In genomic region chr3:54771050-54771449, GRCh38 we compare ENCODE assay signal across 23 cellular contexts.
"Had no signal": no experiment of that assay in that cellular context is flagged by ENCODE, and none has a peak within 500 bp of the region (broad histone marks: within the 10 kb centered on the region; RNA-seq: fewer than 3 reads in every experiment).

No MANE protein-coding gene starts in this region.

- H3K4me3 Mint-ChIP-seq: activated CD8-positive, alpha-beta T cell treated with anti-CD3 and anti-CD28 coated beads for 36 hours; activated naive CD4-positive, alpha-beta T cell treated with anti-CD3 and anti-CD28 coated beads, Interleukin-2, amount 10 ng/mL, durations not matched to agents 7 days and 5 days; activated naive CD8-positive, alpha-beta T cell treated with anti-CD3 and anti-CD28 coated beads, Interleukin-2, amount 10 ng/mL, durations not matched to agents 7 days and 5 days; activated T-cell treated with anti-CD3 and anti-CD28 coated beads, Interleukin-2, amount 50 U/mL, for 72 hours; T-helper 1 cell treated with Interleukin-12 subunit alpha and Interleukin-12 subunit beta and Interleukin-4 antibody, amounts not matched to agents 30 μg/mL and 1 μg/mL, for 36 hours had no signal

- H3K9me3 Mint-ChIP-seq: activated CD8-positive, alpha-beta T cell treated with anti-CD3 and anti-CD28 coated beads for 36 hours; activated naive CD4-positive, alpha-beta T cell treated with anti-CD3 and anti-CD28 coated beads, Interleukin-2, amount 10 ng/mL, durations not matched to agents 7 days and 5 days; activated naive CD8-positive, alpha-beta T cell treated with anti-CD3 and anti-CD28 coated beads, Interleukin-2, amount 10 ng/mL, durations not matched to agents 7 days and 5 days; activated T-helper 2 cell treated with anti-CD3 and anti-CD28 coated beads, Interferon-gamma antibody, Interleukin-2, Interleukin-4, amounts not matched to agents 10 μg/mL and 5 μg/mL and 100 μg/mL, durations not matched to agents 14 hours and 24 hours and 36 hours; T-helper 1 cell treated with Interleukin-12 subunit alpha and Interleukin-12 subunit beta and Interleukin-4 antibody, amounts not matched to agents 30 μg/mL and 1 μg/mL, for 36 hours had no signal

- H3K4me1 ChIP-seq: adrenal gland had no signal

- ATAC-seq: activated CD4-positive, CD25-positive, alpha-beta regulatory T cell treated with anti-CD3 and anti-CD28 coated beads, Interleukin-2, amount 50 U/mL, for 24 hours; activated CD8-positive, alpha-beta T cell treated with anti-CD3 and anti-CD28 coated beads for 36 hours; activated T-cell treated with anti-CD3 and anti-CD28 coated beads, Interleukin-2, amount 50 U/mL, for 72 hours; HepG2; Right ventricle myocardium inferior had no signal

- H3K27me3 ChIP-seq: MG63 had no signal

- H3K27me3 Mint-ChIP-seq: activated naive CD4-positive, alpha-beta T cell treated with anti-CD3 and anti-CD28 coated beads, Interleukin-2, amount 10 ng/mL, durations not matched to agents 7 days and 5 days; activated naive CD8-positive, alpha-beta T cell treated with anti-CD3 and anti-CD28 coated beads, Interleukin-2, amount 10 ng/mL, durations not matched to agents 7 days and 5 days had no signal

- H3K27ac Mint-ChIP-seq: activated CD8-positive, alpha-beta T cell treated with anti-CD3 and anti-CD28 coated beads for 36 hours; activated naive CD4-positive, alpha-beta T cell treated with anti-CD3 and anti-CD28 coated beads, Interleukin-2, amount 10 ng/mL, durations not matched to agents 7 days and 5 days; activated naive CD8-positive, alpha-beta T cell treated with anti-CD3 and anti-CD28 coated beads, Interleukin-2, amount 10 ng/mL, durations not matched to agents 7 days and 5 days; activated T-cell treated with anti-CD3 and anti-CD28 coated beads, Interleukin-2, amount 50 U/mL, for 72 hours; activated T-helper 2 cell treated with anti-CD3 and anti-CD28 coated beads, Interferon-gamma antibody, Interleukin-2, Interleukin-4, amounts not matched to agents 10 μg/mL and 5 μg/mL and 100 μg/mL, durations not matched to agents 14 hours and 24 hours and 36 hours; T-helper 1 cell treated with Interleukin-12 subunit alpha and Interleukin-12 subunit beta and Interleukin-4 antibody, amounts not matched to agents 30 μg/mL and 1 μg/mL, for 36 hours had no signal

- H3K4me1 Mint-ChIP-seq: activated naive CD4-positive, alpha-beta T cell treated with anti-CD3 and anti-CD28 coated beads, Interleukin-2, amount 10 ng/mL, durations not matched to agents 7 days and 5 days; activated naive CD8-positive, alpha-beta T cell treated with anti-CD3 and anti-CD28 coated beads, Interleukin-2, amount 10 ng/mL, durations not matched to agents 7 days and 5 days had no signal

- DNase-seq: activated CD4-positive, alpha-beta T cell treated with anti-CD3 and anti-CD28 coated beads for 4 hours; activated CD8-positive, alpha-beta memory T cell treated with anti-CD3 and anti-CD28 coated beads, Interleukin-2, amount 50 U/mL, for 4 hours; activated CD8-positive, alpha-beta T cell treated with anti-CD3 and anti-CD28 coated beads for 36 hours; activated gamma-delta T cell treated with Interleukin-2 at 50 U/mL for 16 hours; activated naive CD4-positive, alpha-beta T cell treated with anti-CD3 and anti-CD28 coated beads, Interleukin-2, amount 10 ng/mL, durations not matched to agents 7 days and 5 days; activated naive CD8-positive, alpha-beta T cell treated with anti-CD3 and anti-CD28 coated beads, Interleukin-2, amount 10 ng/mL, durations not matched to agents 7 days and 5 days; activated T-cell treated with anti-CD3 and anti-CD28 coated beads, Interleukin-2, amount 50 U/mL, for 72 hours; anterior cingulate cortex; MG63; MV-4-11; NCI-H1092 treated with DMSO at 0.1 percent for 48 hours; NCI-H1417 treated with DMSO at 0.1 percent for 48 hours; NCI-H187; NCI-H2081; NCI-H446 treated with DMSO at 0.1 percent for 48 hours; NCI-H526 treated with DMSO at 0.1 percent for 48 hours; RPMI8226 had no signal

- H3K27ac ChIP-seq: adrenal gland had no signal

- H3K4me3 ChIP-seq: adrenal gland, MG63 had no signal

- H3K36me3 Mint-ChIP-seq: activated naive CD4-positive, alpha-beta T cell treated with anti-CD3 and anti-CD28 coated beads, Interleukin-2, amount 10 ng/mL, durations not matched to agents 7 days and 5 days; activated naive CD8-positive, alpha-beta T cell treated with anti-CD3 and anti-CD28 coated beads, Interleukin-2, amount 10 ng/mL, durations not matched to agents 7 days and 5 days had no signal

- H3K36me3 ChIP-seq: adrenal gland, MG63 had no signal

- H3K9me3 ChIP-seq: adrenal gland, MG63 had no signal
